1 cellular context compared by ENCODE assay signal in genomic region chr13:19957320-19958118, GRCh38.
A peak's percentile ranks its signal among the peaks of the same experiment; 100 is the strongest.
TF ChIP-seq lines count a peak whose summit lies in the region.

No MANE protein-coding gene starts in this region.

TF ChIP-seq in WTC11, 78 proteins besides CTCF, POLR2A, EP300 and RAD21 (continued from another document):
- TF ChIP-seq ATF3 (CRISPR knock-in tag; conservative IDR thresholded peaks at IDR 0.05) (no peak), RELA (CRISPR knock-in tag; IDR thresholded peaks at IDR 0.05; ENCODE audit: borderline replicate concordance) (no peak), ZNF512 (CRISPR knock-in tag; IDR thresholded peaks at IDR 0.05; ENCODE audit: borderline replicate concordance) (no peak), ZSCAN18 (CRISPR knock-in tag; IDR thresholded peaks at IDR 0.05) (no peak), FOXP4 (CRISPR knock-in tag; IDR thresholded peaks at IDR 0.05) (0 out of 2 replicates have a peak, but pooled peaks have one; percentile 25), AR (CRISPR knock-in tag; IDR thresholded peaks at IDR 0.05) (no peak), MAX (CRISPR knock-in tag; IDR thresholded peaks at IDR 0.05) (peak; percentile 50; the same call in 1 of the 2 replicates), CBFB (CRISPR knock-in tag; IDR thresholded peaks at IDR 0.05; ENCODE audit: low read depth) (0 out of 2 replicates have a peak, but pooled peaks have one; percentile 30), ZNF121 (CRISPR knock-in tag; IDR thresholded peaks at IDR 0.05) (no peak), ZMAT4 (CRISPR knock-in tag; IDR thresholded peaks at IDR 0.05) (no peak), CREM (CRISPR knock-in tag; IDR thresholded peaks at IDR 0.05) (0 out of 2 replicates have a peak, but pooled peaks have one; percentile 41)
